13 cellular contexts compared by ENCODE assay signal in the genomic region with DNA sequence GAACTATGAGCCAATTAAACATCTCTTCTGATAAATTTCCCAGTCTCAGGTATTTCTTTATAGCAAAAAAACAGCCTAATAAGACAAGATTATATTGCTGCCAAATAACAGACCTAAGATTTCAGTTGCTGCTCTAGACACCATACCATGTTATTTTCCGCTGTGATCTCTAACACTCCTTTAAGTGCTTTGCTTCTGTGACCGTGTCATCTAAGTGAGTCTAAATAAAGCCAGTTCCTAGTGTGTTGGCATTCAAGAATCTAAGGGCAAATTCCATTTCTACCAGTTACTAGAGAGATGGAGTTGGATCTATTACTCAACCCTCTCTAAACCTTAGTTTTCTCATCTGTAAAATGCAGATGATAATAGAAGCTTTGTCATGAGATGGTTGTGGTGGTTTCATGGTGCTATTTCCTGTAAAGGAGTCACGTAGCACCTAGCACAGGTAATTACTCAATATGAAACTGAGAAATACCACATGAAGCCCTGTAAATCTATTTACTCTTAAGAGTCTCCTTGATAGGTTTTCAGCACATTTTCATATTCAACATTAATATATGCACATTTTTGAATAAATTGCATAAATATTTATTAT. TPM values are rescaled to one million over a fixed set of nuclear protein-coding genes. Genes with fewer than 3 reads are reported as not detected.
DNase-seq lines count a peak whose midpoint lies in the region; ATAC-seq and TF ChIP-seq lines count a peak whose summit lies in the region.
"Had no signal": no experiment of that assay in that cellular context is flagged by ENCODE, and none has a peak within 500 bp of the region (broad histone marks: within the 10 kb centered on the region; RNA-seq: fewer than 3 reads in every experiment).

No MANE protein-coding gene starts in this region.

- H3K9ac ChIP-seq in PC-3 (ENCODE audit: low read length) (no peak overlapping the region), colonic mucosa (ENCODE audit: low read depth in 2 of 2, low read length in 2 of 2) (no peak overlapping the region)

- H3K4me3 ChIP-seq in PC-3 (ENCODE audit: low read length) = no peak overlapping the region
- H3K4me3 ChIP-seq in aorta (ENCODE audit: low read length in 2 of 2) = no peak overlapping the region
- no peak overlapping the region for H3K4me3 ChIP-seq in colonic mucosa

- H3K4me1 ChIP-seq in PC-3 (ENCODE audit: insufficient read depth, low read length) (no peaks in the 10 kb centered on the region), aorta (ENCODE audit: control insufficient read depth in 1 of 2, insufficient read depth in 2 of 2, low read length in 2 of 2) (no peaks in the 10 kb centered on the region), colonic mucosa (no peaks in the 10 kb centered on the region)

- H3K36me3 ChIP-seq in PC-3 (ENCODE audit: low read depth, low read length) = no peaks in the 10 kb centered on the region
- no peaks in the 10 kb centered on the region for H3K36me3 ChIP-seq in aorta (ENCODE audit: control insufficient read depth in 1 of 2, insufficient read depth in 2 of 2, low read length in 1 of 2)
- no peaks in the 10 kb centered on the region for H3K36me3 ChIP-seq in colonic mucosa

- H3K9me3 ChIP-seq in PC-3 (ENCODE audit: low read length) (no peaks in the 10 kb centered on the region), aorta (ENCODE audit: control insufficient read depth, low read length) (no peaks in the 10 kb centered on the region), colonic mucosa (no peaks in the 10 kb centered on the region)

- no peaks in the 10 kb centered on the region for H4K20me1 ChIP-seq in PC-3 (ENCODE audit: low read length)

- no peak overlapping the region for H3K4me2 ChIP-seq in PC-3 (ENCODE audit: low read length)

- POLR2A ChIA-PET in PC-3 (lab: Charles Lee; ENCODE audit: unreplicated experiment) = no interaction called here

- no peaks in the 10 kb centered on the region for H3K79me2 ChIP-seq in PC-3 (ENCODE audit: low read length)

- no peaks in the 10 kb centered on the region for H3K9me2 ChIP-seq in PC-3 (replicated peaks; ENCODE audit: low read length)

- H3K27ac ChIP-seq in PC-3 (ENCODE audit: low read length) (no peak overlapping the region), aorta (ENCODE audit: low read depth in 1 of 2, low read length in 2 of 2) (no peak overlapping the region), colonic mucosa (no peak overlapping the region)
- H3K27ac ChIP-seq: C4-2B, epithelial cell of prostate, HL-60 had no signal

- intact Hi-C loops in PC-3 (cut with micrococcal nuclease) (no loop called here), aorta (cut with DNase I) (no loop called here), colonic mucosa (cut with DNase I) (no loop called here)

- no peak overlapping the region for H2AFZ ChIP-seq in PC-3 (ENCODE audit: low read length)

- CTCF ChIA-PET in PC-3 (lab: Charles Lee) = no interaction called here

- peak; percentile 99 for ATAC-seq in GM18499 (IDR thresholded peaks at IDR 0.05; ENCODE audit: insufficient read depth, unreplicated experiment)
- ATAC-seq in GM19043 (IDR thresholded peaks at IDR 0.05; ENCODE audit: low read depth, unreplicated experiment) = peak; percentile 98
- peak; percentile 87 for ATAC-seq in HG02763 (IDR thresholded peaks at IDR 0.05; ENCODE audit: unreplicated experiment)
- ATAC-seq in HG03460 (IDR thresholded peaks at IDR 0.05; ENCODE audit: unreplicated experiment) = peak; percentile 99
- no peak for ATAC-seq in PC-3
- no peak for ATAC-seq in aorta (ENCODE audit: low FRiP score)

- TF ChIP-seq CTCF in PC-3 (conservative IDR thresholded peaks at IDR 0.05; ENCODE audit: low read depth, low read length) = no peak
- no peak for TF ChIP-seq CTCF in colonic mucosa (IDR thresholded peaks at IDR 0.05)

- 54 to 78% methylated on average over 3 of the region's 3 CpGs for WGBS in aorta, 2 donors

- H3F3A ChIP-seq in PC-3 (ENCODE audit: low read length, unreplicated experiment) = no peaks in the 10 kb centered on the region

- BruUV-seq in PC-3 (replicated peaks; lab: Mats Ljungman, UMichigan) = no TSS peak

- H3K27me3 ChIP-seq in PC-3 (ENCODE audit: low read length) (peaks cover 58% of the 10 kb centered on the region), aorta (ENCODE audit: control insufficient read depth in 1 of 2, insufficient read depth in 2 of 2, low read length in 1 of 2) (no peaks in the 10 kb centered on the region), colonic mucosa (no peaks in the 10 kb centered on the region)

- DNase-seq in PC-3 (no peak), aorta (no peak), glomerular visceral epithelial cell (ENCODE audit: extremely low spot score) (no peak), colonic mucosa (no peak)
- DNase-seq: activated T-cell treated with anti-CD3 and anti-CD28 coated beads for 4 hours, T-helper 9 cell had no signal

RNA-seq across cellular contexts. Expression of a gene that starts 40.5 kb away (rescaled TPM):
- total RNA-seq in PC-3 (2014; rRNA removed) (not detected in 2 replicates), aorta (under 1 TPM in 1 of 2 donors, not detected in 1; 0.18 TPM), colonic mucosa (under 1 TPM; 0.08 to 0.10 TPM)
- not detected for polyA plus RNA-seq in aorta

Comparison
In these comparisons a context has a peak if more than half of its experiments do, and no peak if none do; other contexts are left out.
1. ATAC-seq: peak in GM18499 (single experiment), GM19043 (single experiment), HG02763 (single experiment) and HG03460 (single experiment); none in PC-3 (single experiment) and aorta (single experiment).